Comparison of ENCODE assay signal across 9 cellular contexts in the genomic region with DNA sequence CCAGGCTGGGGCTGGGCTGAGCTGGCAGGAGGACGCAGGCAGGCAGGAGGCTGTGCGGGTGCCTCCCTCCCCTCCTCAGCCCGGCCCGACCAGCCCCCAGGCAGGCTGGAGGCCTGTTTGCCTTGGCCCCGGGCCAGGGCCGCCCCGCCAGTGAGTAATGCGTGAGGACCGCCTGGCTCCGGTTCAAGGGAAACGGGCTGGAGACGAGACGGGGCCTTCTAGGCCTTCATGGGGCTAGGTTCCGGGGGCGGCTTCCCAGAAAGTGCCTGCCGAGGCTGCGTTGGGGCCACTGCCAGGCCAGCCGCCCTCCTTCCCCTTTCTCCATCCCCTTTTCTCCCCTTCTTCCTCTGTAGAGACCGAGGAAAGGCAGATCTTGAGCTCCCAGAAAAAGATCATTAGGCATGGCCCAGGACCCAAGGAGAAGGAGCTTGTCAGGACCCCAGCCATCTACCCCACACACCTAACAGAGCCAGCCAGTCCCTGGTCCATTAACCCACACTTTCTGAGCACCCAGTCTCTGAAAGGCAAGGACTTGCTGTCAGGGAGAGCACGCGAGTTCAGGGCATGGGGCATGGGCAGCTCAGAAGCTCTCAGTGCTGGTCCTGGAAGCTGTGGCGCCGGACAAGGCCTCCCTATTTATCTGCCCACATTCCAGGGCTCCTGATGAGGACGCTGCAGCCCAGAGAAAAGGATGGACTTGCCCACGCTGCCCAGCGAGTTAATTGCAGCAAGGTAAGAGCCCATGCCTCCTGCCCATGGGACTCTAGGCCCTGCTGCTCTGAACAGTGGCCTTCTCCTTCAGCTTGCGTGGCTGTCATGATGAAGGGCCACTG. TPM values are rescaled to one million over a fixed set of nuclear protein-coding genes. Genes with fewer than 3 reads are reported as not detected.
A peak's percentile ranks its signal among the peaks of the same experiment; 100 is the strongest.
DNase-seq lines count a peak whose midpoint lies in the region; ATAC-seq and TF ChIP-seq lines count a peak whose summit lies in the region.
"Had no signal": no experiment of that assay in that cellular context is flagged by ENCODE, and none has a peak within 500 bp of the region (broad histone marks: within the 10 kb centered on the region; RNA-seq: fewer than 3 reads in every experiment).

No MANE protein-coding gene starts in this region.

- no peaks in the 10 kb centered on the region for H3K27me3 ChIP-seq in brain microvascular endothelial cell (replicated peaks)
- no peaks in the 10 kb centered on the region for H3K27me3 ChIP-seq in CD4-positive, alpha-beta T cell (ENCODE audit: control insufficient read depth, insufficient read depth, low read length)

- no peak for ATAC-seq in CD4-positive, alpha-beta T cell (ENCODE audit: poor library complexity)
- ATAC-seq in HG03565 (IDR thresholded peaks at IDR 0.05; ENCODE audit: unreplicated experiment) = no peak

- CTCF ChIA-PET in Calu3 (lab: Charles Lee) = no interaction called here
- CTCF ChIA-PET in CD4-positive, alpha-beta T cell (lab: Charles Lee) = no interaction called here

- in situ Hi-C loops in brain microvascular endothelial cell (cut with HindIII; ENCODE audit: low pct_ligation_motif_present, low sequenced_read_pairs) = no loop called here

- H3K27ac ChIP-seq in brain microvascular endothelial cell = peak overlapping the region; percentile 92
- peak overlapping the region; percentile 33 for H3K27ac ChIP-seq in temporal lobe (ENCODE audit: low read depth, low read length)
- H3K27ac ChIP-seq in CD4-positive, alpha-beta T cell (ENCODE audit: low read depth, low read length) = no peak overlapping the region

- peaks cover 9% of the 10 kb centered on the region for H3K36me3 Mint-ChIP-seq in Calu3 (ENCODE audit: insufficient read depth, unreplicated experiment)
- no peaks in the 10 kb centered on the region for H3K36me3 Mint-ChIP-seq in CD4-positive, alpha-beta T cell (ENCODE audit: low read depth)

- TF ChIP-seq CTCF in Calu3 (IDR thresholded peaks at IDR 0.05; ENCODE audit: unreplicated experiment) (no peak), brain microvascular endothelial cell (IDR thresholded peaks at IDR 0.05; ENCODE audit: low read depth, low read length, missing control alignments) (peak; percentile 13)
- no peak for TF ChIP-seq CTCF in CD4-positive, alpha-beta T cell (IDR thresholded peaks at IDR 0.05)

- peaks cover 14% of the 10 kb centered on the region for H3K4me1 Mint-ChIP-seq in Calu3 (ENCODE audit: low read depth, unreplicated experiment)
- peaks cover 13% of the 10 kb centered on the region for H3K4me1 Mint-ChIP-seq in CD4-positive, alpha-beta T cell (ENCODE audit: low read depth)

- H3K27me3 Mint-ChIP-seq in Calu3 (ENCODE audit: unreplicated experiment) = no peaks in the 10 kb centered on the region
- no peaks in the 10 kb centered on the region for H3K27me3 Mint-ChIP-seq in CD4-positive, alpha-beta T cell
- H3K27me3 Mint-ChIP-seq: central memory CD8-positive, alpha-beta T cell had no signal

- peak overlapping the region; percentile 78 for H3K27ac Mint-ChIP-seq in Calu3 (ENCODE audit: unreplicated experiment)
- no peak overlapping the region for H3K27ac Mint-ChIP-seq in CD4-positive, alpha-beta T cell

- POLR2A ChIA-PET in CD4-positive, alpha-beta T cell (lab: Charles Lee) = no interaction called here

- peaks cover 6% of the 10 kb centered on the region for H3K9me3 ChIP-seq in CD4-positive, alpha-beta T cell (ENCODE audit: control insufficient read depth, low read length)

- H3K9me3 Mint-ChIP-seq in Calu3 (ENCODE audit: low read depth, unreplicated experiment) = peaks cover 16% of the 10 kb centered on the region
- peaks cover 6% of the 10 kb centered on the region for H3K9me3 Mint-ChIP-seq in CD4-positive, alpha-beta T cell

- no TSS peak for BruUV-seq in Calu3 (replicated peaks; lab: Mats Ljungman, UMichigan)

- no peaks in the 10 kb centered on the region for H3K36me3 ChIP-seq in brain microvascular endothelial cell (replicated peaks)

- peak; percentile 95 for DNase-seq in Calu3
- DNase-seq in NCI-H1694 (lab: John Stamatoyannopoulos, UW) = peak; percentile 32
- peak; percentile 95 for DNase-seq in brain microvascular endothelial cell
- peak; percentile 90 for DNase-seq in left kidney (ENCODE audit: low read depth, low spot score)
- DNase-seq in stimulated activated CD4-positive, alpha-beta T cell treated with anti-CD3 and anti-CD28 coated beads, Interleukin-2, amount 100 ng/mL, for 48 hours = no peak
- DNase-seq in CD4-positive, alpha-beta T cell = no peak

- intact Hi-C loops in Calu3 (cut with micrococcal nuclease; ENCODE audit: unreplicated experiment) = no loop called here
- intact Hi-C loops in CD4-positive, alpha-beta T cell (cut with DNase I, micrococcal nuclease) = no loop called here

- H3K4me3 Mint-ChIP-seq in Calu3 (ENCODE audit: low read depth, unreplicated experiment) = peak overlapping the region; percentile 35
- H3K4me3 Mint-ChIP-seq in CD4-positive, alpha-beta T cell = no peak overlapping the region
- H3K4me3 Mint-ChIP-seq: central memory CD8-positive, alpha-beta T cell had no signal

- no peak overlapping the region for H3K4me3 ChIP-seq in brain microvascular endothelial cell (ENCODE audit: low read depth, low read length)

RNA-seq across cellular contexts. Expression of a gene that starts 48.5 kb away (rescaled TPM):
- total RNA-seq in Calu3 (2022) (11.2 and 13.7 TPM in 2 replicates), temporal lobe (11.1 TPM)
- total RNA-seq in CD4-positive, alpha-beta T cell = 100 to 1,000 TPM; 244 to 254 TPM

Comparison
In these comparisons a context has a peak if more than half of its experiments do, and no peak if none do; other contexts are left out.
1. DNase-seq: peak in Calu3 (single experiment), NCI-H1694 (single experiment), brain microvascular endothelial cell (single experiment) and left kidney (single experiment); none in stimulated activated CD4-positive, alpha-beta T cell treated with anti-CD3 and anti-CD28 coated beads, Interleukin-2, amount 100 ng/mL, for 48 hours (0 of 2) and CD4-positive, alpha-beta T cell (0 of 10).
2. RNA of a gene that starts 48.5 kb away (total RNA-seq): 244 to 254 TPM in CD4-positive, alpha-beta T cell; 11.2 to 13.7 TPM in Calu3 and 11.1 TPM in temporal lobe (single experiment); every median in the first group is over 10 times any median in the second.